In genomic region chr13:75645141-75645540, GRCh38 we compare ENCODE assay signal across 17 cellular contexts. TPM values are rescaled to one million over a fixed set of nuclear protein-coding genes. Genes with fewer than 3 reads are reported as not detected.
DNase-seq lines count a peak whose midpoint lies in the region; TF ChIP-seq lines count a peak whose summit lies in the region.
"Had no signal": no experiment of that assay in that cellular context is flagged by ENCODE, and none has a peak within 500 bp of the region (broad histone marks: within the 10 kb centered on the region; RNA-seq: fewer than 3 reads in every experiment).

No MANE protein-coding gene starts in this region.

- POLR2A ChIA-PET in SK-N-SH (lab: Yijun Ruan, JAX), result no interaction called here

- H3K79me2 ChIP-seq in SK-N-SH (ENCODE audit: insufficient read depth), result peaks cover 100% of the 10 kb centered on the region

- H3K4me1 ChIP-seq in SK-N-SH (ENCODE audit: control insufficient read depth in 1 of 2, insufficient read depth in 2 of 2, low read depth in 1 of 2, low read length in 1 of 2), result peaks cover 0 to 30% of the 10 kb centered on the region in 2 experiments; a peak in 2 of 4 replicates
- H3K4me1 ChIP-seq: A549, BE2C had no signal

- peaks cover 26% of the 10 kb centered on the region for H3F3A ChIP-seq in SK-N-SH (replicated peaks; ENCODE audit: insufficient read depth)

- H3K27ac Mint-ChIP-seq in osteocyte (ENCODE audit: unreplicated experiment), result peak overlapping the region; percentile 70
- H3K27ac Mint-ChIP-seq: CD4-positive, alpha-beta memory T cell; H9 had no signal

- TF ChIP-seq RAD21 in SK-N-SH (IDR thresholded peaks at IDR 0.05; ENCODE audit: low read length), result no peak

- no peak overlapping the region for H2AFZ ChIP-seq in SK-N-SH (ENCODE audit: low read depth)

- TF ChIP-seq CTCF in SK-N-SH (IDR thresholded peaks at IDR 0.05) (no peak), choroid plexus epithelial cell (conservative IDR thresholded peaks at IDR 0.05; ENCODE audit: low read depth, low read length) (no peak), osteocyte (IDR thresholded peaks at IDR 0.05) (no peak)

- peaks cover 78% of the 10 kb centered on the region for H3K4me1 Mint-ChIP-seq in osteocyte (ENCODE audit: unreplicated experiment)

- H3K27me3 Mint-ChIP-seq in osteocyte (ENCODE audit: unreplicated experiment), result no peaks in the 10 kb centered on the region
- H3K27me3 Mint-ChIP-seq: CD4-positive, alpha-beta memory T cell had no signal

- peaks cover 18% of the 10 kb centered on the region for H3K36me3 Mint-ChIP-seq in osteocyte (ENCODE audit: unreplicated experiment)

- no peaks in the 10 kb centered on the region for H3K27me3 ChIP-seq in SK-N-SH (ENCODE audit: insufficient read depth)
- H3K27me3 ChIP-seq: BE2C had no signal

- peak overlapping the region; percentile 16; the same call in 1 of the 2 replicates for H3K4me2 ChIP-seq in SK-N-SH
- H3K4me2 ChIP-seq: A549 had no signal

- H3K9me2 ChIP-seq in SK-N-SH, result no peaks in the 10 kb centered on the region

- peak overlapping the region; percentile 0 for H3K4me3 Mint-ChIP-seq in osteocyte (ENCODE audit: unreplicated experiment)
- H3K4me3 Mint-ChIP-seq: CD4-positive, alpha-beta memory T cell; H9 had no signal

- peaks cover 97% of the 10 kb centered on the region for H4K20me1 ChIP-seq in SK-N-SH (ENCODE audit: insufficient read depth)

- H3K27ac ChIP-seq in SK-N-SH (ENCODE audit: low read depth in 2 of 2, low read length in 1 of 2), result peak overlapping the region; percentile 52 to 73; a peak in 2 of 4 replicates
- H3K27ac ChIP-seq: A549, C4-2B, HL-60 had no signal

- peaks cover 20 to 73% of the 10 kb centered on the region in 2 experiments for H3K36me3 ChIP-seq in SK-N-SH (replicated peaks in 1 of 2; ENCODE audit: control insufficient read depth in 1 of 2, insufficient read depth in 2 of 2, low read length in 1 of 2)
- H3K36me3 ChIP-seq: BE2C had no signal

- CTCF ChIA-PET in SK-N-SH (lab: Yijun Ruan, JAX), result no interaction called here

- H3K9me3 Mint-ChIP-seq in osteocyte (ENCODE audit: unreplicated experiment), result no peaks in the 10 kb centered on the region
- H3K9me3 Mint-ChIP-seq: H9 had no signal

- DNase-seq in SK-N-SH, result no peak
- DNase-seq in choroid plexus epithelial cell (ENCODE audit: low read depth), result peak; percentile 51
- DNase-seq in osteocyte (ENCODE audit: extremely low spot score, unreplicated experiment), result no peak
- no peak for DNase-seq in NCI-H146 treated with DMSO at 0.1 percent for 48 hours (lab: John Stamatoyannopoulos, UW; ENCODE audit: unreplicated experiment)
- DNase-seq in anterior cingulate cortex (lab: John Stamatoyannopoulos, UW), result no peak
- no peak for DNase-seq in NCI-H2227 treated with DMSO at 0.1 percent for 48 hours (lab: John Stamatoyannopoulos, UW)
- DNase-seq: BE2C; CD4-positive, alpha-beta memory T cell; COR-L47; DMS153; DMS79 treated with DMSO at 0.1 percent for 48 hours; GDM1; GOT3; H9 had no signal

- H3K4me3 ChIP-seq in SK-N-SH (ENCODE audit: low read depth in 2 of 2, low read length in 1 of 2) (no peak overlapping the region), choroid plexus epithelial cell (ENCODE audit: low read depth, low read length) (no peak overlapping the region)
- H3K4me3 ChIP-seq: A549 had no signal

- 85% methylated on average over 3 of the region's 3 CpGs for WGBS in SK-N-SH (ENCODE audit: low lambda C conversion rate)

- no peak for TF ChIP-seq EP300 in SK-N-SH (IDR thresholded peaks at IDR 0.05; ENCODE audit: borderline replicate concordance in 1 of 2, low read depth in 1 of 2, low read length in 1 of 2)

- H3K9ac ChIP-seq in SK-N-SH, result no peak overlapping the region

- no peaks in the 10 kb centered on the region for H3K9me3 ChIP-seq in SK-N-SH
- H3K9me3 ChIP-seq: A549, BE2C had no signal

TF ChIP-seq in SK-N-SH, 30 proteins besides CTCF, POLR2A, EP300 and RAD21:
- TF ChIP-seq IRF3 (IDR thresholded peaks at IDR 0.05; ENCODE audit: low read depth, low read length), result no peak
- no peak for TF ChIP-seq ELF1 (IDR thresholded peaks at IDR 0.05)
- no peak for TF ChIP-seq GATA2 (CRISPR knock-in tag; IDR thresholded peaks at IDR 0.05)
- TF ChIP-seq FOXM1 (IDR thresholded peaks at IDR 0.05; ENCODE audit: low read depth), result no peak
- TF ChIP-seq SIN3A (IDR thresholded peaks at IDR 0.05; ENCODE audit: borderline replicate concordance, low read depth, low read length), result no peak

RNA-seq across cellular contexts. Expression of gene LMO7, which starts 9.0 kb away (rescaled TPM):
- polyA plus RNA-seq in SK-N-SH (2012; rRNA removed), result 83.6 and 94.9 TPM in 2 replicates
- 49.1 and 49.4 TPM in 2 replicates for polyA plus RNA-seq in SK-N-SH (2012; cell fraction: cytosol; rRNA removed)
- polyA plus RNA-seq in SK-N-SH (2012; cell fraction: nucleus; rRNA removed), result 381 and 554 TPM in 2 replicates
- 213 and 239 TPM in 2 replicates for total RNA-seq in osteocyte
